9 cellular contexts compared by ENCODE assay signal in genomic region chr17:1259910-1260389, GRCh38. TPM values are rescaled to one million over a fixed set of nuclear protein-coding genes. Genes with fewer than 3 reads are reported as not detected.
DNase-seq lines count a peak whose midpoint lies in the region; ATAC-seq lines count a peak whose summit lies in the region.
"Had no signal": no experiment of that assay in that cellular context is flagged by ENCODE, and none has a peak within 500 bp of the region (broad histone marks: within the 10 kb centered on the region; RNA-seq: fewer than 3 reads in every experiment).

No MANE protein-coding gene starts in this region.

- no peaks in the 10 kb centered on the region for H3K36me3 Mint-ChIP-seq in activated T-helper 1 cell treated with anti-CD3 and anti-CD28 coated beads, Interleukin-12 subunit alpha, Interleukin-12 subunit beta, Interleukin-2, Interleukin-4 antibody, amounts not matched to agents 30 ng/mL and 10 ng/mL and 1 ng/mL, durations not matched to agents 14 hours and 24 hours and 36 hours (ENCODE audit: low read depth)
- H3K36me3 Mint-ChIP-seq in stimulated activated memory B cell treated with anti-CD40 and anti-IgM and Interleukin-4, amounts not matched to agents 10 μg/mL and 1 μg/mL and 100 μg/mL, for 72 hours, result no peaks in the 10 kb centered on the region

- peak; percentile 21 for DNase-seq in NCI-H1105 treated with DMSO at 0.1 percent for 48 hours (lab: John Stamatoyannopoulos, UW)
- DNase-seq in NCI-H1105 (lab: John Stamatoyannopoulos, UW), result no peak
- DNase-seq in activated T-helper 1 cell treated with anti-CD3 and anti-CD28 coated beads, Interleukin-12 subunit alpha, Interleukin-12 subunit beta, Interleukin-2, Interleukin-4 antibody, amounts not matched to agents 30 ng/mL and 10 ng/mL and 1 ng/mL, durations not matched to agents 14 hours and 24 hours and 36 hours (ENCODE audit: low spot score), result no peak
- DNase-seq in anterior cingulate cortex (lab: John Stamatoyannopoulos, UW), result no peak
- no peak for DNase-seq in SIG-M5 (lab: John Stamatoyannopoulos, UW)
- DNase-seq in globus pallidus (ENCODE audit: low spot score), result no peak
- DNase-seq: BE2C had no signal

- H3K27me3 Mint-ChIP-seq in activated T-helper 1 cell treated with anti-CD3 and anti-CD28 coated beads, Interleukin-12 subunit alpha, Interleukin-12 subunit beta, Interleukin-2, Interleukin-4 antibody, amounts not matched to agents 30 ng/mL and 10 ng/mL and 1 ng/mL, durations not matched to agents 14 hours and 24 hours and 36 hours (ENCODE audit: insufficient read depth), result peaks cover 53% of the 10 kb centered on the region
- peaks cover 40% of the 10 kb centered on the region for H3K27me3 Mint-ChIP-seq in stimulated activated memory B cell treated with anti-CD40 and anti-IgM and Interleukin-4, amounts not matched to agents 10 μg/mL and 1 μg/mL and 100 μg/mL, for 72 hours

- ATAC-seq in stimulated activated memory B cell treated with anti-CD40 and anti-IgM and Interleukin-4, amounts not matched to agents 10 μg/mL and 1 μg/mL and 100 μg/mL, for 72 hours, result peak; percentile 34

- H3K4me3 ChIP-seq in iPS-15b (ENCODE audit: low read depth, low read length), result peak overlapping the region; percentile 53

- H3K9me3 ChIP-seq in iPS-15b (ENCODE audit: control insufficient read depth, insufficient read depth, low read length), result no peaks in the 10 kb centered on the region
- H3K9me3 ChIP-seq: BE2C had no signal

- peaks cover 19% of the 10 kb centered on the region for H3K4me1 Mint-ChIP-seq in activated T-helper 1 cell treated with anti-CD3 and anti-CD28 coated beads, Interleukin-12 subunit alpha, Interleukin-12 subunit beta, Interleukin-2, Interleukin-4 antibody, amounts not matched to agents 30 ng/mL and 10 ng/mL and 1 ng/mL, durations not matched to agents 14 hours and 24 hours and 36 hours (ENCODE audit: low read depth)
- H3K4me1 Mint-ChIP-seq in stimulated activated memory B cell treated with anti-CD40 and anti-IgM and Interleukin-4, amounts not matched to agents 10 μg/mL and 1 μg/mL and 100 μg/mL, for 72 hours, result peaks cover 8% of the 10 kb centered on the region

- H3K4me3 Mint-ChIP-seq in activated T-helper 1 cell treated with anti-CD3 and anti-CD28 coated beads, Interleukin-12 subunit alpha, Interleukin-12 subunit beta, Interleukin-2, Interleukin-4 antibody, amounts not matched to agents 30 ng/mL and 10 ng/mL and 1 ng/mL, durations not matched to agents 14 hours and 24 hours and 36 hours, result peak overlapping the region; percentile 82
- H3K4me3 Mint-ChIP-seq in stimulated activated memory B cell treated with anti-CD40 and anti-IgM and Interleukin-4, amounts not matched to agents 10 μg/mL and 1 μg/mL and 100 μg/mL, for 72 hours, result peak overlapping the region; percentile 77

- H3K9ac ChIP-seq in iPS-15b (ENCODE audit: low read depth, low read length), result no peak overlapping the region

- no peaks in the 10 kb centered on the region for H3K36me3 ChIP-seq in iPS-15b (ENCODE audit: control insufficient read depth, insufficient read depth, low read length)
- H3K36me3 ChIP-seq: BE2C had no signal

- no peaks in the 10 kb centered on the region for H3K9me3 Mint-ChIP-seq in activated T-helper 1 cell treated with anti-CD3 and anti-CD28 coated beads, Interleukin-12 subunit alpha, Interleukin-12 subunit beta, Interleukin-2, Interleukin-4 antibody, amounts not matched to agents 30 ng/mL and 10 ng/mL and 1 ng/mL, durations not matched to agents 14 hours and 24 hours and 36 hours
- H3K9me3 Mint-ChIP-seq in stimulated activated memory B cell treated with anti-CD40 and anti-IgM and Interleukin-4, amounts not matched to agents 10 μg/mL and 1 μg/mL and 100 μg/mL, for 72 hours, result no peaks in the 10 kb centered on the region

- intact Hi-C loops in activated T-helper 1 cell treated with anti-CD3 and anti-CD28 coated beads, Interleukin-12 subunit alpha, Interleukin-12 subunit beta, Interleukin-2, Interleukin-4 antibody, amounts not matched to agents 30 ng/mL and 10 ng/mL and 1 ng/mL, durations not matched to agents 14 hours and 24 hours and 36 hours (cut with micrococcal nuclease), result loop anchor here (1.0 to 5.0 kb wide), 4 partner anchors 7 to 372 kb away; partner anchors contain the start of gene INPP5K

- no peak overlapping the region for H3K27ac Mint-ChIP-seq in activated T-helper 1 cell treated with anti-CD3 and anti-CD28 coated beads, Interleukin-12 subunit alpha, Interleukin-12 subunit beta, Interleukin-2, Interleukin-4 antibody, amounts not matched to agents 30 ng/mL and 10 ng/mL and 1 ng/mL, durations not matched to agents 14 hours and 24 hours and 36 hours
- H3K27ac Mint-ChIP-seq in stimulated activated memory B cell treated with anti-CD40 and anti-IgM and Interleukin-4, amounts not matched to agents 10 μg/mL and 1 μg/mL and 100 μg/mL, for 72 hours, result peak overlapping the region; percentile 25

- peaks cover 13% of the 10 kb centered on the region for H3K27me3 ChIP-seq in iPS-15b (ENCODE audit: control insufficient read depth, insufficient read depth, low read length)

- peaks cover 2% of the 10 kb centered on the region for H3K4me1 ChIP-seq in iPS-15b (ENCODE audit: control insufficient read depth, insufficient read depth, low read length)
- H3K4me1 ChIP-seq: BE2C had no signal

RNA-seq across cellular contexts. Expression of gene BHLHA9, which starts 10.3 kb away (rescaled TPM):
- total RNA-seq in activated T-helper 1 cell treated with anti-CD3 and anti-CD28 coated beads, Interleukin-12 subunit alpha, Interleukin-12 subunit beta, Interleukin-2, Interleukin-4 antibody, amounts not matched to agents 30 ng/mL and 10 ng/mL and 1 ng/mL, durations not matched to agents 14 hours and 24 hours and 36 hours, result not detected in 2 replicates

RNA-seq across cellular contexts. Expression of gene TRARG1, which starts 19.5 kb away (rescaled TPM):
- 0.05 and 0.08 TPM in 2 replicates for total RNA-seq in activated T-helper 1 cell treated with anti-CD3 and anti-CD28 coated beads, Interleukin-12 subunit alpha, Interleukin-12 subunit beta, Interleukin-2, Interleukin-4 antibody, amounts not matched to agents 30 ng/mL and 10 ng/mL and 1 ng/mL, durations not matched to agents 14 hours and 24 hours and 36 hours
